ENCODE assay signal across 14 cellular contexts in the genomic region with DNA sequence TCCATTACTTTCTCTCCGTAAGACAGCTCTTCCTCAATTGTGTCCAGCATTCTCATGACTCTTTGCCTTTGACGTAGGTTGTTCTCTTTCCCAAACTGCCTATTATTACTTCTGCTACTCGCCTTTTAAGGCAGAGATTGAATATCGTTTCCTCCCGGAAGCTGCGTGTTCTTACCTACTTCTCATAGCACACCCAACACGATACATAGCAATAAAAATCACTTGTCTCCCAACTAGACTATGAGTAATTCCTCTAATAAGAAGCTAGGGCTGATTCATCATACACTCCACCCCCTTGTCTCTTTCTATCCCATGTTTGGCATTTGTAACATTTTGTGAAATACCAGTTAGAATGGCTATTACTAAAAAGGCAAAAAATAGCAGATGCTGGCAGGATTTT. TPM values are rescaled to one million over a fixed set of nuclear protein-coding genes. Genes with fewer than 3 reads are reported as not detected.
DNase-seq lines count a peak whose midpoint lies in the region; ATAC-seq, FAIRE-seq and TF ChIP-seq lines count a peak whose summit lies in the region.
"Had no signal": no experiment of that assay in that cellular context is flagged by ENCODE, and none has a peak within 500 bp of the region (broad histone marks: within the 10 kb centered on the region; RNA-seq: fewer than 3 reads in every experiment).

No MANE protein-coding gene starts in this region.

- peaks cover 0 to 6% of the 10 kb centered on the region in 2 donors for H3K36me3 Mint-ChIP-seq in stimulated activated naive B cell treated with anti-CD40 and anti-IgM and Interleukin-4, amounts not matched to agents 10 μg/mL and 1 μg/mL and 100 μg/mL, for 72 hours
- H3K36me3 Mint-ChIP-seq: CD4-positive, CD25-positive, alpha-beta regulatory T cell; stimulated activated memory B cell treated with anti-CD40 and anti-IgM and Interleukin-4, amounts not matched to agents 10 μg/mL and 1 μg/mL and 100 μg/mL, for 72 hours had no signal

- H3K9me3 Mint-ChIP-seq in stimulated activated naive B cell treated with anti-CD40 and anti-IgM and Interleukin-4, amounts not matched to agents 10 μg/mL and 1 μg/mL and 100 μg/mL, for 72 hours, result peaks cover 2 to 8% of the 10 kb centered on the region in 2 donors

- H3K4me1 Mint-ChIP-seq in stimulated activated naive B cell treated with anti-CD40 and anti-IgM and Interleukin-4, amounts not matched to agents 10 μg/mL and 1 μg/mL and 100 μg/mL, for 72 hours, result no peaks in the 10 kb centered on the region
- H3K4me1 Mint-ChIP-seq: CD4-positive, CD25-positive, alpha-beta regulatory T cell; stimulated activated memory B cell treated with anti-CD40 and anti-IgM and Interleukin-4, amounts not matched to agents 10 μg/mL and 1 μg/mL and 100 μg/mL, for 72 hours had no signal

- DNase-seq in D721Med (ENCODE audit: insufficient read length, low spot score) (no peak), RCC 7860 (ENCODE audit: low spot score) (peak; percentile 40), epithelial cell of proximal tubule (ENCODE audit: low read depth) (peak; percentile 9), omental fat pad (ENCODE audit: low spot score) (no peak), islet precursor cell (no peak), NCI-H510A (lab: John Stamatoyannopoulos, UW) (no peak)
- DNase-seq in stimulated activated naive B cell treated with anti-CD40 and anti-IgM and Interleukin-4, amounts not matched to agents 10 μg/mL and 1 μg/mL and 100 μg/mL, for 72 hours, result no peak
- DNase-seq: activated T-cell treated with anti-CD3 and anti-CD28 coated beads, Interleukin-2, amount 50 U/mL, for 24 hours; adrenal gland; CD4-positive, CD25-positive, alpha-beta regulatory T cell; Karpas-422; mesendoderm had no signal

- no peak overlapping the region for H3K4me3 ChIP-seq in epithelial cell of proximal tubule (ENCODE audit: low read depth, low read length)
- H3K4me3 ChIP-seq: adrenal gland had no signal

- peak; percentile 11 for FAIRE-seq in D721Med (lab: Jason Lieb, UNC)
- peak; percentile 30 for FAIRE-seq in RCC 7860 (lab: Jason Lieb, UNC)

- no peak for TF ChIP-seq CTCF in D721Med (IDR thresholded peaks at IDR 0.05; ENCODE audit: insufficient read depth, missing control alignments)
- TF ChIP-seq CTCF in epithelial cell of proximal tubule (conservative IDR thresholded peaks at IDR 0.05; ENCODE audit: low read depth, low read length), result no peak
- TF ChIP-seq CTCF in omental fat pad (IDR thresholded peaks at IDR 0.05), result no peak

- peaks cover 5 to 24% of the 10 kb centered on the region in 2 donors for H3K27me3 Mint-ChIP-seq in stimulated activated naive B cell treated with anti-CD40 and anti-IgM and Interleukin-4, amounts not matched to agents 10 μg/mL and 1 μg/mL and 100 μg/mL, for 72 hours

- ATAC-seq in omental fat pad (ENCODE audit: low FRiP score) (peak; percentile 70), GM19395 (IDR thresholded peaks at IDR 0.05; ENCODE audit: unreplicated experiment) (no peak)
- ATAC-seq in stimulated activated naive B cell treated with anti-CD40 and anti-IgM and Interleukin-4, amounts not matched to agents 10 μg/mL and 1 μg/mL and 100 μg/mL, for 72 hours (replicated peaks), result no peak
- ATAC-seq: stimulated activated memory B cell treated with anti-CD40 and anti-IgM and Interleukin-4, amounts not matched to agents 10 μg/mL and 1 μg/mL and 100 μg/mL, for 72 hours had no signal

- H3K4me3 Mint-ChIP-seq in stimulated activated naive B cell treated with anti-CD40 and anti-IgM and Interleukin-4, amounts not matched to agents 10 μg/mL and 1 μg/mL and 100 μg/mL, for 72 hours, result no peak overlapping the region
- H3K4me3 Mint-ChIP-seq: activated T-cell treated with anti-CD3 and anti-CD28 coated beads, Interleukin-2, amount 50 U/mL, for 24 hours; CD4-positive, CD25-positive, alpha-beta regulatory T cell; stimulated activated memory B cell treated with anti-CD40 and anti-IgM and Interleukin-4, amounts not matched to agents 10 μg/mL and 1 μg/mL and 100 μg/mL, for 72 hours had no signal

- no peak overlapping the region for H3K27ac Mint-ChIP-seq in stimulated activated naive B cell treated with anti-CD40 and anti-IgM and Interleukin-4, amounts not matched to agents 10 μg/mL and 1 μg/mL and 100 μg/mL, for 72 hours
- H3K27ac Mint-ChIP-seq: activated T-cell treated with anti-CD3 and anti-CD28 coated beads, Interleukin-2, amount 50 U/mL, for 24 hours; CD4-positive, CD25-positive, alpha-beta regulatory T cell; stimulated activated memory B cell treated with anti-CD40 and anti-IgM and Interleukin-4, amounts not matched to agents 10 μg/mL and 1 μg/mL and 100 μg/mL, for 72 hours had no signal

RNA-seq across cellular contexts. Expression of gene SGIP1, which starts 55.8 kb away (rescaled TPM):
- total RNA-seq in epithelial cell of proximal tubule (6.9 and 8.3 TPM in 2 replicates), omental fat pad (1 to 10 TPM; 1.9 to 8.8 (median 4.8) TPM)
- total RNA-seq: CD4-positive, CD25-positive, alpha-beta regulatory T cell had no signal

Comparison
In these comparisons a context has a peak if more than half of its experiments do, and no peak if none do; other contexts are left out.
1. DNase-seq: peak in RCC 7860 (single experiment) and epithelial cell of proximal tubule (single experiment); none in D721Med (single experiment), omental fat pad (single experiment), islet precursor cell (single experiment), stimulated activated naive B cell treated with anti-CD40 and anti-IgM and Interleukin-4, amounts not matched to agents 10 μg/mL and 1 μg/mL and 100 μg/mL, for 72 hours (single experiment) and NCI-H510A (single experiment).